ENCODE assay signal across 9 cellular contexts in genomic region chr10:102604379-102604960, GRCh38. TPM values are rescaled to one million over a fixed set of nuclear protein-coding genes. Genes with fewer than 3 reads are reported as not detected.
A peak's percentile ranks its signal among the peaks of the same experiment; 100 is the strongest.
DNase-seq lines count a peak whose midpoint lies in the region; ATAC-seq and TF ChIP-seq lines count a peak whose summit lies in the region.
"Had no signal": no experiment of that assay in that cellular context is flagged by ENCODE, and none has a peak within 500 bp of the region (broad histone marks: within the 10 kb centered on the region; RNA-seq: fewer than 3 reads in every experiment).

No MANE protein-coding gene starts in this region.

- H3K27me3 ChIP-seq in left ventricle myocardium inferior (ENCODE audit: low read depth) (no peaks in the 10 kb centered on the region), stomach (no peaks in the 10 kb centered on the region)

- DNase-seq in HK-2 (ENCODE audit: unreplicated experiment) (peak; percentile 74), left ventricle myocardium inferior (no peak), stomach (no peak), SIG-M5 (lab: John Stamatoyannopoulos, UW) (no peak)
- DNase-seq: NCI-H2107 had no signal

- peak overlapping the region; percentile 89 for H3K27ac ChIP-seq in left ventricle myocardium inferior (replicated peaks)
- peak overlapping the region in 3 of 5 donors; percentile 39 to 83 (median 63) for H3K27ac ChIP-seq in stomach

- TF ChIP-seq CTCF in left ventricle myocardium inferior (IDR thresholded peaks at IDR 0.05; ENCODE audit: borderline replicate concordance): no peak
- TF ChIP-seq CTCF in stomach (IDR thresholded peaks at IDR 0.05): no peak

- no peak for TF ChIP-seq EP300 in stomach (IDR thresholded peaks at IDR 0.05)

- H3K9me3 ChIP-seq in left ventricle myocardium inferior (replicated peaks) (no peaks in the 10 kb centered on the region), stomach (no peaks in the 10 kb centered on the region)

- H3K36me3 ChIP-seq in left ventricle myocardium inferior: peaks cover 19% of the 10 kb centered on the region
- peaks cover 0 to 54% (median 29%) of the 10 kb centered on the region in 4 donors for H3K36me3 ChIP-seq in stomach

- 69 to 84% (median 77%) methylated on average over 10 of the region's 10 CpGs for WGBS in stomach, 5 donors

- H3K4me3 ChIP-seq in left ventricle myocardium inferior: no peak overlapping the region
- H3K4me3 ChIP-seq in stomach: no peak overlapping the region

- H3K27ac Mint-ChIP-seq in activated T-helper 17 cell treated with anti-CD3 and anti-CD28 coated beads, Interleukin-2, amount 50 U/mL, for 72 hours: no peak overlapping the region
- no peak overlapping the region for H3K27ac Mint-ChIP-seq in stimulated activated memory B cell treated with anti-CD40 and anti-IgM and Interleukin-4, amounts not matched to agents 10 μg/mL and 1 μg/mL and 100 μg/mL, for 72 hours
- H3K27ac Mint-ChIP-seq: memory B cell had no signal

- peaks cover 12% of the 10 kb centered on the region for H3K4me1 Mint-ChIP-seq in activated T-helper 17 cell treated with anti-CD3 and anti-CD28 coated beads, Interleukin-2, amount 50 U/mL, for 72 hours
- H3K4me1 Mint-ChIP-seq in stimulated activated memory B cell treated with anti-CD40 and anti-IgM and Interleukin-4, amounts not matched to agents 10 μg/mL and 1 μg/mL and 100 μg/mL, for 72 hours: peaks cover 9% of the 10 kb centered on the region
- H3K4me1 Mint-ChIP-seq: memory B cell had no signal

- H3K4me3 Mint-ChIP-seq in activated T-helper 17 cell treated with anti-CD3 and anti-CD28 coated beads, Interleukin-2, amount 50 U/mL, for 72 hours: no peak overlapping the region
- H3K4me3 Mint-ChIP-seq in stimulated activated memory B cell treated with anti-CD40 and anti-IgM and Interleukin-4, amounts not matched to agents 10 μg/mL and 1 μg/mL and 100 μg/mL, for 72 hours: no peak overlapping the region
- H3K4me3 Mint-ChIP-seq: memory B cell had no signal

- H3K36me3 Mint-ChIP-seq in activated T-helper 17 cell treated with anti-CD3 and anti-CD28 coated beads, Interleukin-2, amount 50 U/mL, for 72 hours (ENCODE audit: low read depth): peaks cover 35% of the 10 kb centered on the region
- peaks cover 51% of the 10 kb centered on the region for H3K36me3 Mint-ChIP-seq in stimulated activated memory B cell treated with anti-CD40 and anti-IgM and Interleukin-4, amounts not matched to agents 10 μg/mL and 1 μg/mL and 100 μg/mL, for 72 hours

- intact Hi-C loops in left ventricle myocardium inferior (cut with micrococcal nuclease): no loop called here
- intact Hi-C loops in stomach (cut with DNase I; ENCODE audit: low total_unique reads): no loop called here

- no peaks in the 10 kb centered on the region for H3K27me3 Mint-ChIP-seq in activated T-helper 17 cell treated with anti-CD3 and anti-CD28 coated beads, Interleukin-2, amount 50 U/mL, for 72 hours
- H3K27me3 Mint-ChIP-seq in stimulated activated memory B cell treated with anti-CD40 and anti-IgM and Interleukin-4, amounts not matched to agents 10 μg/mL and 1 μg/mL and 100 μg/mL, for 72 hours: no peaks in the 10 kb centered on the region
- H3K27me3 Mint-ChIP-seq: memory B cell had no signal

- no peaks in the 10 kb centered on the region for H3K9me3 Mint-ChIP-seq in activated T-helper 17 cell treated with anti-CD3 and anti-CD28 coated beads, Interleukin-2, amount 50 U/mL, for 72 hours
- H3K9me3 Mint-ChIP-seq in stimulated activated memory B cell treated with anti-CD40 and anti-IgM and Interleukin-4, amounts not matched to agents 10 μg/mL and 1 μg/mL and 100 μg/mL, for 72 hours: no peaks in the 10 kb centered on the region
- H3K9me3 Mint-ChIP-seq: memory B cell had no signal

- H3K4me1 ChIP-seq in left ventricle myocardium inferior (peaks cover 64% of the 10 kb centered on the region), stomach (peaks cover 7 to 17% (median 15%) of the 10 kb centered on the region in 4 donors)

- no peak for TF ChIP-seq POLR2A in stomach (IDR thresholded peaks at IDR 0.05)

- peak; percentile 32 for ATAC-seq in activated T-helper 17 cell treated with anti-CD3 and anti-CD28 coated beads, Interleukin-2, amount 50 U/mL, for 72 hours (replicated peaks)
- no peak for ATAC-seq in GM21381 (IDR thresholded peaks at IDR 0.05; ENCODE audit: unreplicated experiment)
- no peak for ATAC-seq in stimulated activated memory B cell treated with anti-CD40 and anti-IgM and Interleukin-4, amounts not matched to agents 10 μg/mL and 1 μg/mL and 100 μg/mL, for 72 hours

RNA-seq across cellular contexts. Expression of gene TRIM8, which starts 39.8 kb away (rescaled TPM):
- total RNA-seq in activated T-helper 17 cell treated with anti-CD3 and anti-CD28 coated beads, Interleukin-2, amount 50 U/mL, for 72 hours: 10 to 100 TPM; 60.0 to 73.9 TPM
- total RNA-seq in left ventricle myocardium inferior (95.1 TPM), stomach (100 to 1,000 TPM in 3 of 5 donors, 10 to 100 TPM in 2; 40.0 to 253 (median 149) TPM)
- 10 to 100 TPM; 45.6 to 83.2 (median 68.4) TPM for polyA plus RNA-seq in stomach
